Comparison of ENCODE assay signal across 1 cellular context in the genomic region with DNA sequence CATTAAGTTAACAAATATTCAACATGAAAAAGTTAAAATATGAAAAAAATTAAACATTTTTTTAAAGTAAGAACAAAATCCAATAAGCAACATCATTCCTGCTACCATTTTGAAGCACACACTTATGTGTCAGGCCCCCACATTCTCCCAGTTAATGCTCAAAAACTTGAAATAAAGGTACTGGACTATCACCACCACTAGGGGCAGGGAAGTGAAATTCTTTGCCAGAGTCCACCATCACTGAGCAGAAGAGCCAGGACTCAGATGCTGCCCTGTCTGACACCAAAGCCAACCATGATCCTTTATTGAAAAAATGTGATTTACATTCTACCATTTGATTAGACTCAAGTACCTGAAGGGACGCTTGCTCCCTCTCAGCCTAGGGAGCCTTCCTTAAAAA.
TF ChIP-seq lines count a peak whose summit lies in the region.

No MANE protein-coding gene starts in this region.

TF ChIP-seq in HEK293, 187 proteins besides CTCF, POLR2A, EP300 and RAD21 (continued from another document):
- TF ChIP-seq GLI4 (tag by site-specific recombination; IDR thresholded peaks at IDR 0.05) (no peak), ZNF114 (tag by site-specific recombination; IDR thresholded peaks at IDR 0.05) (no peak), ZNF266 (tag by site-specific recombination; IDR thresholded peaks at IDR 0.05; ENCODE audit: low read depth) (no peak), ZNF660 (tag by site-specific recombination; IDR thresholded peaks at IDR 0.05) (no peak), ZNF624 (tag by site-specific recombination; IDR thresholded peaks at IDR 0.05) (no peak), ZNF677 (tag by site-specific recombination; IDR thresholded peaks at IDR 0.05) (no peak)
- TF ChIP-seq, protein P1, sequence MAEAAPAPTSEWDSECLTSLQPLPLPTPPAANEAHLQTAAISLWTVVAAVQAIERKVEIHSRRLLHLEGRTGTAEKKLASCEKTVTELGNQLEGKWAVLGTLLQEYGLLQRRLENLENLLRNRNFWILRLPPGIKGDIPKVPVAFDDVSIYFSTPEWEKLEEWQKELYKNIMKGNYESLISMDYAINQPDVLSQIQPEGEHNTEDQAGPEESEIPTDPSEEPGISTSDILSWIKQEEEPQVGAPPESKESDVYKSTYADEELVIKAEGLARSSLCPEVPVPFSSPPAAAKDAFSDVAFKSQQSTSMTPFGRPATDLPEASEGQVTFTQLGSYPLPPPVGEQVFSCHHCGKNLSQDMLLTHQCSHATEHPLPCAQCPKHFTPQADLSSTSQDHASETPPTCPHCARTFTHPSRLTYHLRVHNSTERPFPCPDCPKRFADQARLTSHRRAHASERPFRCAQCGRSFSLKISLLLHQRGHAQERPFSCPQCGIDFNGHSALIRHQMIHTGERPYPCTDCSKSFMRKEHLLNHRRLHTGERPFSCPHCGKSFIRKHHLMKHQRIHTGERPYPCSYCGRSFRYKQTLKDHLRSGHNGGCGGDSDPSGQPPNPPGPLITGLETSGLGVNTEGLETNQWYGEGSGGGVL (tag by site-specific recombination; IDR thresholded peaks at IDR 0.05): no peak
- TF ChIP-seq, protein P2, sequence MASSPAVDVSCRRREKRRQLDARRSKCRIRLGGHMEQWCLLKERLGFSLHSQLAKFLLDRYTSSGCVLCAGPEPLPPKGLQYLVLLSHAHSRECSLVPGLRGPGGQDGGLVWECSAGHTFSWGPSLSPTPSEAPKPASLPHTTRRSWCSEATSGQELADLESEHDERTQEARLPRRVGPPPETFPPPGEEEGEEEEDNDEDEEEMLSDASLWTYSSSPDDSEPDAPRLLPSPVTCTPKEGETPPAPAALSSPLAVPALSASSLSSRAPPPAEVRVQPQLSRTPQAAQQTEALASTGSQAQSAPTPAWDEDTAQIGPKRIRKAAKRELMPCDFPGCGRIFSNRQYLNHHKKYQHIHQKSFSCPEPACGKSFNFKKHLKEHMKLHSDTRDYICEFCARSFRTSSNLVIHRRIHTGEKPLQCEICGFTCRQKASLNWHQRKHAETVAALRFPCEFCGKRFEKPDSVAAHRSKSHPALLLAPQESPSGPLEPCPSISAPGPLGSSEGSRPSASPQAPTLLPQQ (tag by site-specific recombination; IDR thresholded peaks at IDR 0.05): no peak
